29 cellular contexts compared by ENCODE assay signal in the genomic region with DNA sequence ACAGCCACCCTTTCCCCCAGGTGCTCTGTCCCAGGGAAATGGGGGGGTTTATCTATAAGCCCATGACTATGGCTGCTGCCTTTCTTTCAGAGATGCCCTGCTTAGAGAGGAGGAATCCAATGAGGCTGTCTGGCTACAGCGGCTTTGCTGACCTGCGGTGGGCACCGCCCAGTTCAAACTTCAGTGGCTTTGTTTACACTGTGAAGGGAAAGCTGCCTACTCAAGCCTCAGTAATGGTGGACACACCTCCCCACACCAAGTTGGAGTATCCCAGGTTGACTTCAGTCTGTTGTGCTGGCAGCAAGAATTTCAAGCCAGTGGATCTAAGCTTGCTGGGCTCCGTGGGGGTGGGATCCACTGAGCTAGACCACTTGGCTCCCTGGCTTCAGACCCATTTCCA.
"Had no signal": no experiment of that assay in that cellular context is flagged by ENCODE, and none has a peak within 500 bp of the region (broad histone marks: within the 10 kb centered on the region; RNA-seq: fewer than 3 reads in every experiment).

No MANE protein-coding gene starts in this region.

- H3K4me1 Mint-ChIP-seq: immature natural killer cell; memory B cell; natural killer cell; stimulated activated memory B cell treated with anti-CD40 and anti-IgM and Interleukin-4, amounts not matched to agents 10 μg/mL and 1 μg/mL and 100 μg/mL, for 72 hours had no signal

- H3K9me3 Mint-ChIP-seq: dendritic cell treated with granulocyte-macrophage colony-stimulating factor and Interleukin-4, amounts not matched to agents 40 ng/mL and 50 ng/mL, for 4 days; memory B cell had no signal

- H3K4me2 ChIP-seq: smooth muscle cell had no signal

- H3K9me3 ChIP-seq: colonic mucosa, gastrocnemius medialis, testis, tibial artery, upper lobe of left lung, uterus had no signal

- H3K27ac ChIP-seq: colonic mucosa, epithelial cell of prostate, gastrocnemius medialis, heart left ventricle, parathyroid adenoma, testis, tibial artery, upper lobe of left lung, uterus had no signal

- H3K4me3 Mint-ChIP-seq: dendritic cell treated with granulocyte-macrophage colony-stimulating factor and Interleukin-4, amounts not matched to agents 40 ng/mL and 50 ng/mL, for 4 days; endodermal cell; immature natural killer cell; memory B cell; natural killer cell; stimulated activated memory B cell treated with anti-CD40 and anti-IgM and Interleukin-4, amounts not matched to agents 10 μg/mL and 1 μg/mL and 100 μg/mL, for 72 hours had no signal

- H3K79me2 ChIP-seq: parathyroid adenoma had no signal

- H3K27me3 ChIP-seq: colonic mucosa, gastrocnemius medialis, heart left ventricle, testis, tibial artery, upper lobe of left lung, uterus had no signal

- H2AFZ ChIP-seq: parathyroid adenoma had no signal

- H3K27me3 Mint-ChIP-seq: dendritic cell treated with granulocyte-macrophage colony-stimulating factor and Interleukin-4, amounts not matched to agents 40 ng/mL and 50 ng/mL, for 4 days; memory B cell; stimulated activated memory B cell treated with anti-CD40 and anti-IgM and Interleukin-4, amounts not matched to agents 10 μg/mL and 1 μg/mL and 100 μg/mL, for 72 hours had no signal

- H3K27ac Mint-ChIP-seq: dendritic cell treated with granulocyte-macrophage colony-stimulating factor and Interleukin-4, amounts not matched to agents 40 ng/mL and 50 ng/mL, for 4 days; endodermal cell; immature natural killer cell; memory B cell; natural killer cell; progenitor cell of endocrine pancreas; stimulated activated memory B cell treated with anti-CD40 and anti-IgM and Interleukin-4, amounts not matched to agents 10 μg/mL and 1 μg/mL and 100 μg/mL, for 72 hours had no signal

- ATAC-seq: esophagus mucosa; gastrocnemius medialis; heart left ventricle; natural killer cell; sciatic nerve; stimulated activated memory B cell treated with anti-CD40 and anti-IgM and Interleukin-4, amounts not matched to agents 10 μg/mL and 1 μg/mL and 100 μg/mL, for 72 hours; stimulated activated naive CD8-positive, alpha-beta T cell treated with anti-CD3 and anti-CD28 coated beads, Interleukin-15, Interleukin-2, amounts not matched to agents 100 U/mL and 50 U/mL, for 24 hours had no signal

- H3K9ac ChIP-seq: parathyroid adenoma had no signal

- DNase-seq: colonic mucosa; effector CD8-positive, alpha-beta T cell; endodermal cell; foreskin fibroblast; gastrocnemius medialis; heart left ventricle; hippocampal formation; immature natural killer cell; islet precursor cell; natural killer cell; stimulated activated CD4-positive, alpha-beta T cell treated with anti-CD3 and anti-CD28 coated beads, Interleukin-12 subunit alpha, Interleukin-12 subunit beta, amount 100 ng/mL, for 4 hours; stimulated activated CD4-positive, alpha-beta T cell treated with anti-CD3 and anti-CD28 coated beads, Interleukin-2, amount 100 ng/mL, for 24 hours; stimulated activated CD4-positive, alpha-beta T cell treated with anti-CD3 and anti-CD28 coated beads, Interleukin-4, amount 100 ng/mL, for 24 hours; stimulated activated naive CD8-positive, alpha-beta T cell treated with anti-CD3 and anti-CD28 coated beads, Interleukin-15, Interleukin-2, amounts not matched to agents 100 U/mL and 50 U/mL, for 24 hours; substantia nigra; testis; tibial artery; upper lobe of left lung; uterus had no signal

- H3K36me3 ChIP-seq: colonic mucosa, gastrocnemius medialis, heart left ventricle, tibial artery, upper lobe of left lung, uterus had no signal

- H3K36me3 Mint-ChIP-seq: immature natural killer cell; memory B cell; stimulated activated memory B cell treated with anti-CD40 and anti-IgM and Interleukin-4, amounts not matched to agents 10 μg/mL and 1 μg/mL and 100 μg/mL, for 72 hours had no signal

- H3K4me1 ChIP-seq: colonic mucosa, gastrocnemius medialis, heart left ventricle, parathyroid adenoma, testis, tibial artery, upper lobe of left lung, uterus had no signal

- H3K4me3 ChIP-seq: colonic mucosa, gastrocnemius medialis, heart left ventricle, lung, smooth muscle cell, testis, tibial artery, upper lobe of left lung, uterus had no signal
